8 cellular contexts compared by ENCODE assay signal in genomic region chr20:10553326-10553984, GRCh38.
DNase-seq lines count a peak whose midpoint lies in the region; ATAC-seq and TF ChIP-seq lines count a peak whose summit lies in the region.

No MANE protein-coding gene starts in this region.

- POLR2A ChIA-PET in AG04450 (lab: Yijun Ruan, JAX), result no interaction called here

- peak; percentile 83 for TF ChIP-seq CTCF in AG04450 (IDR thresholded peaks at IDR 0.05; ENCODE audit: low read depth, low read length)
- peak; percentile 70 for TF ChIP-seq CTCF in GM12873 (IDR thresholded peaks at IDR 0.05; ENCODE audit: insufficient read depth, low read depth, low read length, missing control alignments)

- H3K4me1 Mint-ChIP-seq in activated T-cell treated with anti-CD3 and anti-CD28 coated beads, Interleukin-2, amount 50 U/mL, for 72 hours (ENCODE audit: low read depth), result peaks cover 40% of the 10 kb centered on the region

- no peaks in the 10 kb centered on the region for H3K36me3 Mint-ChIP-seq in activated T-cell treated with anti-CD3 and anti-CD28 coated beads, Interleukin-2, amount 50 U/mL, for 72 hours (ENCODE audit: insufficient read depth in 2 of 2)

- peak; percentile 60 for ATAC-seq in HG03432 (IDR thresholded peaks at IDR 0.05; ENCODE audit: unreplicated experiment)
- peak; percentile 54 to 58 for ATAC-seq in activated T-cell treated with anti-CD3 and anti-CD28 coated beads, Interleukin-2, amount 50 U/mL, for 72 hours (replicated peaks in 1 of 2)
- peak; percentile 82 for ATAC-seq in Right ventricle myocardium superior (ENCODE audit: poor library complexity)
- no peak for ATAC-seq in GM21447 (IDR thresholded peaks at IDR 0.05; ENCODE audit: unreplicated experiment)

- H3K27ac ChIP-seq in AG04450 (ENCODE audit: low read depth, low read length), result no peak overlapping the region

- H3K27me3 ChIP-seq in AG04450 (ENCODE audit: control insufficient read depth, insufficient read depth, low read length), result no peaks in the 10 kb centered on the region

- DNase-seq in AG04450 (ENCODE audit: low read depth, low spot score), result peak; percentile 55
- peak; percentile 82 for DNase-seq in NCI-H748 (lab: John Stamatoyannopoulos, UW; ENCODE audit: unreplicated experiment)
- DNase-seq in activated T-cell treated with anti-CD3 and anti-CD28 coated beads, Interleukin-2, amount 50 U/mL, for 72 hours, result peak; percentile 50 to 53
- DNase-seq in Right ventricle myocardium superior, result peak; percentile 79
- DNase-seq in putamen (ENCODE audit: low spot score), result peak; percentile 47

- intact Hi-C loops in Right ventricle myocardium superior (cut with DNase I), result loop anchor here (5.0 to 10.0 kb wide), 2 partner anchors 719 to 991 kb away; no protein-coding TSS in a partner anchor

- no peak overlapping the region for H3K27ac Mint-ChIP-seq in activated T-cell treated with anti-CD3 and anti-CD28 coated beads, Interleukin-2, amount 50 U/mL, for 72 hours

- H3K9me3 Mint-ChIP-seq in activated T-cell treated with anti-CD3 and anti-CD28 coated beads, Interleukin-2, amount 50 U/mL, for 72 hours, result no peaks in the 10 kb centered on the region

- no peak overlapping the region for H3K4me3 Mint-ChIP-seq in activated T-cell treated with anti-CD3 and anti-CD28 coated beads, Interleukin-2, amount 50 U/mL, for 72 hours

- no peaks in the 10 kb centered on the region for H3K9me3 ChIP-seq in AG04450 (ENCODE audit: control insufficient read depth, insufficient read depth, low read length)

- CTCF ChIA-PET in AG04450 (lab: Charles Lee), result interaction anchor here (0.6 to 2.3 kb wide), 33 partner anchors 10 to 996 kb away, joined by 3 to 21 read pairs (median 4); partner anchors contain the start of gene MKKS

- H3K27me3 Mint-ChIP-seq in activated T-cell treated with anti-CD3 and anti-CD28 coated beads, Interleukin-2, amount 50 U/mL, for 72 hours (ENCODE audit: low read depth), result no peaks in the 10 kb centered on the region

- H3K4me3 ChIP-seq in AG04450 (ENCODE audit: low read depth, low read length), result no peak overlapping the region
